ENCODE assay signal across 8 cellular contexts in genomic region chr17:1908699-1909309, GRCh38.
DNase-seq lines count a peak whose midpoint lies in the region; ATAC-seq, FAIRE-seq and TF ChIP-seq lines count a peak whose summit lies in the region.

No MANE protein-coding gene starts in this region.

- peak overlapping the region; percentile 52 for H3K27ac ChIP-seq in WERI-Rb-1
- peak overlapping the region in 51 of 59 donors; percentile 17 to 93 (median 75) for H3K27ac ChIP-seq in dorsolateral prefrontal cortex
- no peak overlapping the region for H3K27ac ChIP-seq in lower lobe of right lung

- H3K27me3 ChIP-seq in WERI-Rb-1 (ENCODE audit: insufficient read depth, low read depth, severe bottlenecking) (no peaks in the 10 kb centered on the region), dorsolateral prefrontal cortex (peaks cover 0 to 66% (median 3%) of the 10 kb centered on the region in 45 donors), lower lobe of right lung (ENCODE audit: low read depth) (peaks cover 58% of the 10 kb centered on the region)

- intact Hi-C loops in dorsolateral prefrontal cortex (cut with DNase I) (loop anchor here in 1 of 2 donors (2.0 to 10.0 kb wide), 4 partner anchors 118 to 376 kb away; partner anchors contain the start of gene OVCA2), lower lobe of right lung (cut with DNase I) (no loop called here)

- no peak for TF ChIP-seq POLR2A in GM12892 (IDR thresholded peaks at IDR 0.05; ENCODE audit: low read depth, low read length)

- peak; percentile 82 for DNase-seq in ACHN
- DNase-seq in GM12892 (ENCODE audit: insufficient read length), result no peak
- DNase-seq in NCI-H2107 treated with DMSO at 0.1 percent for 48 hours (lab: John Stamatoyannopoulos, UW; ENCODE audit: unreplicated experiment), result peak; percentile 41
- peak; percentile 80 for DNase-seq in WERI-Rb-1
- DNase-seq in dorsolateral prefrontal cortex, result peak in 7 of 10 donors; percentile 50 to 78 (median 64)
- no peak for DNase-seq in lower lobe of right lung
- DNase-seq in stimulated activated CD4-positive, alpha-beta T cell treated with anti-CD3 and anti-CD28 coated beads, TNF-alpha, amount 100 ng/mL, for 48 hours (ENCODE audit: low read depth in 3 of 3), result peak; percentile 6 to 22 (median 20)

- H3K4me3 ChIP-seq in WERI-Rb-1 (ENCODE audit: low read depth, low read length) (peak overlapping the region; percentile 53), dorsolateral prefrontal cortex (peak overlapping the region in 57 of 59 donors; percentile 2 to 65 (median 45)), lower lobe of right lung (peak overlapping the region; percentile 27)

- FAIRE-seq in GM12892 (lab: Jason Lieb, UNC), result peak; percentile 79

- TF ChIP-seq CTCF in WERI-Rb-1 (IDR thresholded peaks at IDR 0.05; ENCODE audit: low read depth, low read length), result peak; percentile 66
- TF ChIP-seq CTCF in dorsolateral prefrontal cortex (IDR thresholded peaks at IDR 0.05 in 54 of 56, conservative IDR thresholded peaks at IDR 0.05 in 2 of 56; ENCODE audit: low read depth in 1 of 56, partially characterized antibody in 56 of 56), result peak; percentile 14 to 83 (median 71)
- peak; percentile 74 for TF ChIP-seq CTCF in lower lobe of right lung (IDR thresholded peaks at IDR 0.05)

- peaks cover 10% of the 10 kb centered on the region for H3K4me1 ChIP-seq in lower lobe of right lung

- H3K9me3 ChIP-seq in WERI-Rb-1 (ENCODE audit: severe bottlenecking) (no peaks in the 10 kb centered on the region), lower lobe of right lung (no peaks in the 10 kb centered on the region)

- H3K36me3 ChIP-seq in WERI-Rb-1 (no peaks in the 10 kb centered on the region), lower lobe of right lung (no peaks in the 10 kb centered on the region)

- in situ Hi-C loops in ACHN (cut with HindIII; ENCODE audit: low pct_ligation_motif_present, low pct_unique_long_range_greater_than_20kb, low sequenced_read_pairs), result no loop called here

- ATAC-seq in lower lobe of right lung (peak; percentile 84 to 91), GM18519 (IDR thresholded peaks at IDR 0.05; ENCODE audit: low FRiP score, unreplicated experiment) (no peak)

Comparison
In these comparisons a context has a peak if more than half of its experiments do, and no peak if none do; other contexts are left out.
1. DNase-seq: peak in ACHN (single experiment), NCI-H2107 treated with DMSO at 0.1 percent for 48 hours (single experiment), WERI-Rb-1 (single experiment), dorsolateral prefrontal cortex (7 of 10) and stimulated activated CD4-positive, alpha-beta T cell treated with anti-CD3 and anti-CD28 coated beads, TNF-alpha, amount 100 ng/mL, for 48 hours (3 of 3); none in GM12892 (single experiment) and lower lobe of right lung (single experiment).
2. Peak in every context shown above with its lines, with median percentiles within 50 percentile points of each other: H3K4me3 ChIP-seq and CTCF ChIP-seq.